ENCODE assay signal across 8 cellular contexts in the genomic region with DNA sequence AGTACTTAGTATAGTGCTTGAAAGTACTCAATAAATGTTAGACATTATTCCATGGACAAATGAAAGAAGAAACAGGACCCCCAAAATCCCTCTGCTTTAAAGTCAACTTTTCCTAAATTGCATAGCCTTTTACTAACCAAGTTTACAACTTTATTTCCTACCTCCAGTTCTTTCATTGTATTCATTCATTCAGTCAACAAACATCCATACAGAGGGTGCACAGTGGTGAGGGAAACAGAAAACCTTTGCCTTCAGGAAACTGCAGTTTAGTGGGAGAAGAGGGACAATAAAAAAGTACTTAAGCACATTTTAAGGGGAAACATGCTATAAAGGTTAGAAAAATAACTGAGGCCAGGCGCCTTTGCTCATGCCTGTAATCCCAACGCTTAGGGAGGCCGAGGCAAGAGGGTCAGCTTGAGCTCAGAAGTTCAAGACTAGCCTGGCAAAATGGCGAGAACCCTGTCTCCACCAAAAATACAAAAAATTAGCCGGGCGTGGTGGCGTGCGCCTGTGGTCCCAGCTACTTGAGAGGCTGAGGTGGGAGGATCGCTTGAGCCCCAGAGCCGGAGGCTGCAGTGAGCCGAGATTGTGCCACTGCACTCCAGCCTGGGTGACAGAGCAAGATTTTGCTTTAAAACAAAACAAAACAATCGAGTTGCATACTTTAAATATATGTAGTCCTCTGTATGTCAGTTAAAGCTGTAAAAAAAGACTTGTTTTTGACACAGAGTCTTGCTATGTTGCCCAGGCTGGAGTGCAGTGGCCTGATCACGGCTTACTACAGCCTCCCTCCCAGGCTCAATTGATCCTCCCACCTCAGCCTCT. TPM values are rescaled to one million over a fixed set of nuclear protein-coding genes. Genes with fewer than 3 reads are reported as not detected.
DNase-seq lines count a peak whose midpoint lies in the region; ATAC-seq and TF ChIP-seq lines count a peak whose summit lies in the region.

No MANE protein-coding gene starts in this region.

- peak overlapping the region; percentile 99 for H3K27ac Mint-ChIP-seq in HFFc6
- peak overlapping the region; percentile 93 for H3K27ac Mint-ChIP-seq in activated CD8-positive, alpha-beta T cell treated with anti-CD3 and anti-CD28 coated beads, Interleukin-2, amount 10 ng/mL, durations not matched to agents 7 days and 5 days
- peak overlapping the region; percentile 93 for H3K27ac Mint-ChIP-seq in stimulated activated memory B cell treated with anti-CD40 and anti-IgM and Interleukin-4, amounts not matched to agents 10 μg/mL and 1 μg/mL and 100 μg/mL, for 72 hours

- H3K36me3 Mint-ChIP-seq in HFFc6 (ENCODE audit: low read depth): no peaks in the 10 kb centered on the region
- peaks cover 15% of the 10 kb centered on the region for H3K36me3 Mint-ChIP-seq in activated CD8-positive, alpha-beta T cell treated with anti-CD3 and anti-CD28 coated beads, Interleukin-2, amount 10 ng/mL, durations not matched to agents 7 days and 5 days (ENCODE audit: low read depth)
- H3K36me3 Mint-ChIP-seq in stimulated activated memory B cell treated with anti-CD40 and anti-IgM and Interleukin-4, amounts not matched to agents 10 μg/mL and 1 μg/mL and 100 μg/mL, for 72 hours: no peaks in the 10 kb centered on the region

- peaks cover 2% of the 10 kb centered on the region; the same call in 1 of the 2 replicates for H3K27me3 Mint-ChIP-seq in HFFc6 (ENCODE audit: insufficient read depth)
- H3K27me3 Mint-ChIP-seq in activated CD8-positive, alpha-beta T cell treated with anti-CD3 and anti-CD28 coated beads, Interleukin-2, amount 10 ng/mL, durations not matched to agents 7 days and 5 days (ENCODE audit: low read depth): no peaks in the 10 kb centered on the region
- H3K27me3 Mint-ChIP-seq in stimulated activated memory B cell treated with anti-CD40 and anti-IgM and Interleukin-4, amounts not matched to agents 10 μg/mL and 1 μg/mL and 100 μg/mL, for 72 hours: no peaks in the 10 kb centered on the region

- H3K4me1 ChIP-seq in iPS-15b (ENCODE audit: control insufficient read depth, insufficient read depth, low read length): peaks cover 14% of the 10 kb centered on the region

- peak overlapping the region; percentile 95 for H3K4me3 Mint-ChIP-seq in HFFc6
- peak overlapping the region; percentile 82 for H3K4me3 Mint-ChIP-seq in activated CD8-positive, alpha-beta T cell treated with anti-CD3 and anti-CD28 coated beads, Interleukin-2, amount 10 ng/mL, durations not matched to agents 7 days and 5 days
- peak overlapping the region; percentile 81 for H3K4me3 Mint-ChIP-seq in stimulated activated memory B cell treated with anti-CD40 and anti-IgM and Interleukin-4, amounts not matched to agents 10 μg/mL and 1 μg/mL and 100 μg/mL, for 72 hours

- no peak for TF ChIP-seq CTCF in HFFc6 (IDR thresholded peaks at IDR 0.05)

- no peaks in the 10 kb centered on the region for H3K9me3 Mint-ChIP-seq in HFFc6
- no peaks in the 10 kb centered on the region for H3K9me3 Mint-ChIP-seq in activated CD8-positive, alpha-beta T cell treated with anti-CD3 and anti-CD28 coated beads, Interleukin-2, amount 10 ng/mL, durations not matched to agents 7 days and 5 days (ENCODE audit: insufficient read depth)
- H3K9me3 Mint-ChIP-seq in stimulated activated memory B cell treated with anti-CD40 and anti-IgM and Interleukin-4, amounts not matched to agents 10 μg/mL and 1 μg/mL and 100 μg/mL, for 72 hours: no peaks in the 10 kb centered on the region

- no peaks in the 10 kb centered on the region for H3K9me3 ChIP-seq in iPS-15b (ENCODE audit: control insufficient read depth, insufficient read depth, low read length)

- DNase-seq in HFFc6: no peak
- DNase-seq in activated CD8-positive, alpha-beta T cell treated with anti-CD3 and anti-CD28 coated beads, Interleukin-2, amount 10 ng/mL, durations not matched to agents 7 days and 5 days: no peak
- no peak for DNase-seq in T1000 (lab: John Stamatoyannopoulos, UW)
- DNase-seq in C1 segment of cervical spinal cord (lab: John Stamatoyannopoulos, UW): no peak

- H3K36me3 ChIP-seq in iPS-15b (ENCODE audit: control insufficient read depth, insufficient read depth, low read length): no peaks in the 10 kb centered on the region

- H3K4me1 Mint-ChIP-seq in HFFc6 (ENCODE audit: low read depth): peaks cover 61% of the 10 kb centered on the region
- H3K4me1 Mint-ChIP-seq in activated CD8-positive, alpha-beta T cell treated with anti-CD3 and anti-CD28 coated beads, Interleukin-2, amount 10 ng/mL, durations not matched to agents 7 days and 5 days (ENCODE audit: low read depth): peaks cover 64% of the 10 kb centered on the region
- peaks cover 61% of the 10 kb centered on the region for H3K4me1 Mint-ChIP-seq in stimulated activated memory B cell treated with anti-CD40 and anti-IgM and Interleukin-4, amounts not matched to agents 10 μg/mL and 1 μg/mL and 100 μg/mL, for 72 hours

- peak overlapping the region; percentile 100 for H3K4me3 ChIP-seq in iPS-15b (ENCODE audit: low read depth, low read length)

- peak overlapping the region; percentile 88 for H3K9ac ChIP-seq in iPS-15b (ENCODE audit: low read depth, low read length)

- POLR2A ChIA-PET in activated CD8-positive, alpha-beta T cell treated with anti-CD3 and anti-CD28 coated beads, Interleukin-2, amount 10 ng/mL, durations not matched to agents 7 days and 5 days (lab: Charles Lee): interaction anchor here (0.8 to 6.8 kb wide), 13 partner anchors 13 to 489 kb away, joined by 3 to 99 read pairs (median 18); a partner anchor contains a TSS

- CTCF ChIA-PET in activated CD8-positive, alpha-beta T cell treated with anti-CD3 and anti-CD28 coated beads, Interleukin-2, amount 10 ng/mL, durations not matched to agents 7 days and 5 days (lab: Charles Lee): interaction anchor here (0.9 to 4.6 kb wide), 13 partner anchors 11 to 87 kb away, joined by 3 to 35 read pairs (median 5); no protein-coding TSS in a partner anchor

- ATAC-seq in activated CD8-positive, alpha-beta T cell treated with anti-CD3 and anti-CD28 coated beads, Interleukin-2, amount 10 ng/mL, durations not matched to agents 7 days and 5 days: no peak
- ATAC-seq in stimulated activated memory B cell treated with anti-CD40 and anti-IgM and Interleukin-4, amounts not matched to agents 10 μg/mL and 1 μg/mL and 100 μg/mL, for 72 hours: no peak
- ATAC-seq in HG02852 (IDR thresholded peaks at IDR 0.05; ENCODE audit: unreplicated experiment): no peak
- no peak for ATAC-seq in HG02610 (IDR thresholded peaks at IDR 0.05; ENCODE audit: unreplicated experiment)

- no peaks in the 10 kb centered on the region for H3K27me3 ChIP-seq in iPS-15b (ENCODE audit: control insufficient read depth, insufficient read depth, low read length)

RNA-seq across cellular contexts. Expression of a gene that starts 1.1 kb away (rescaled TPM):
- 10 to 100 TPM; 15.8 to 19.4 (median 17.1) TPM for total RNA-seq in HFFc6 (2021; fragmentation: NEBNext Ultra II Directional; extraction: Animal tissue kit (Norgen Biotek cat#: 25700))
- total RNA-seq in activated CD8-positive, alpha-beta T cell treated with anti-CD3 and anti-CD28 coated beads, Interleukin-2, amount 10 ng/mL, durations not matched to agents 7 days and 5 days: 10 to 100 TPM; 40.1 to 45.0 TPM
